18 cellular contexts compared by ENCODE assay signal in genomic region chr4:94489075-94489474, GRCh38. TPM values are rescaled to one million over a fixed set of nuclear protein-coding genes. Genes with fewer than 3 reads are reported as not detected.
A peak's percentile ranks its signal among the peaks of the same experiment; 100 is the strongest.
DNase-seq lines count a peak whose midpoint lies in the region; ATAC-seq and TF ChIP-seq lines count a peak whose summit lies in the region.
"Had no signal": no experiment of that assay in that cellular context is flagged by ENCODE, and none has a peak within 500 bp of the region (broad histone marks: within the 10 kb centered on the region; RNA-seq: fewer than 3 reads in every experiment).

No MANE protein-coding gene starts in this region.

- 95 to 98% methylated on average over 3 of the region's 3 CpGs for WGBS in GM23248 (ENCODE audit: low coverage in 1 of 2, low lambda C conversion rate in 2 of 2, missing lambda C conversion rate in 2 of 2), 2 experiments
- WGBS in psoas muscle, 3 donors, result 23 to 49% (median 33%) methylated on average over 3 of the region's 3 CpGs

- H3K4me1 ChIP-seq in GM23248 (ENCODE audit: insufficient read depth) (peaks cover 40% of the 10 kb centered on the region), adipocyte (ENCODE audit: control insufficient read depth, insufficient read depth, low read length) (peaks cover 20% of the 10 kb centered on the region), foreskin keratinocyte (peaks cover 64% of the 10 kb centered on the region), psoas muscle (peaks cover 68% of the 10 kb centered on the region)

- no peaks in the 10 kb centered on the region for H3K9me2 ChIP-seq in GM23248 (ENCODE audit: insufficient read depth)

- no peaks in the 10 kb centered on the region for H4K20me1 ChIP-seq in GM23248 (ENCODE audit: insufficient read depth)

- H3K9ac ChIP-seq in GM23248 (no peak overlapping the region), adipocyte (ENCODE audit: low read length) (no peak overlapping the region)

- in situ Hi-C loops in GM23248 (cut with MboI), result no loop called here

- H3K9me3 ChIP-seq in GM23248 (ENCODE audit: low read depth), result no peaks in the 10 kb centered on the region
- H3K9me3 ChIP-seq in adipocyte (ENCODE audit: control insufficient read depth, low read length), result no peaks in the 10 kb centered on the region
- no peaks in the 10 kb centered on the region for H3K9me3 ChIP-seq in psoas muscle
- H3K9me3 ChIP-seq: lower lobe of right lung, stomach had no signal

- peaks cover 100% of the 10 kb centered on the region for H3K79me2 ChIP-seq in GM23248 (ENCODE audit: insufficient read depth)

- ATAC-seq in foreskin keratinocyte, result peak; percentile 37
- peak; percentile 40 to 56 (median 50) for ATAC-seq in psoas muscle
- ATAC-seq in GM21447 (IDR thresholded peaks at IDR 0.05; ENCODE audit: unreplicated experiment), result no peak
- ATAC-seq: K562, lower lobe of right lung had no signal

- TF ChIP-seq POLR2A in erythroblast (IDR thresholded peaks at IDR 0.05; ENCODE audit: low read length), result no peak

- H3K4me2 ChIP-seq in GM23248 (ENCODE audit: unreplicated experiment), result peak overlapping the region; percentile 3

- H3F3A ChIP-seq in GM23248 (ENCODE audit: insufficient read depth), result peaks cover 52% of the 10 kb centered on the region

- H3K36me3 ChIP-seq in GM23248 (ENCODE audit: low read depth) (no peaks in the 10 kb centered on the region), adipocyte (ENCODE audit: control insufficient read depth, insufficient read depth, low read length, severe bottlenecking) (peaks cover 2% of the 10 kb centered on the region), psoas muscle (ENCODE audit: insufficient read depth in 1 of 2, low read depth in 1 of 2) (peaks cover 0 to 4% of the 10 kb centered on the region in 2 donors)
- H3K36me3 ChIP-seq: lower lobe of right lung, stomach had no signal

- H3K27me3 ChIP-seq in GM23248 (replicated peaks; ENCODE audit: insufficient read depth) (no peaks in the 10 kb centered on the region), adipocyte (replicated peaks; ENCODE audit: control insufficient read depth, insufficient read depth, low read length) (no peaks in the 10 kb centered on the region), foreskin keratinocyte (no peaks in the 10 kb centered on the region), psoas muscle (ENCODE audit: insufficient read depth in 3 of 3, low read length in 2 of 3) (no peaks in the 10 kb centered on the region)
- H3K27me3 ChIP-seq: dorsolateral prefrontal cortex, stomach had no signal

- TF ChIP-seq CTCF in foreskin keratinocyte (conservative IDR thresholded peaks at IDR 0.05) (no peak), psoas muscle (IDR thresholded peaks at IDR 0.05) (no peak)

- DNase-seq in GM23248 (no peak), adipocyte (ENCODE audit: low read depth) (peak; percentile 36), foreskin keratinocyte (no peak), psoas muscle (no peak), erythroblast (lab: John Stamatoyannopoulos, UW) (no peak), GM19240 (ENCODE audit: insufficient read length, low spot score) (no peak), NCI-H524 treated with DMSO at 0.1 percent for 48 hours (lab: John Stamatoyannopoulos, UW) (no peak)
- DNase-seq: activated CD4-positive, alpha-beta T cell treated with anti-CD3 and anti-CD28 coated beads, Interleukin-2, amount 10 ng/mL, durations not matched to agents 24 days and 14 days; activated naive CD8-positive, alpha-beta T cell treated with anti-CD3 and anti-CD28 coated beads, Interleukin-2, amount 10 ng/mL, durations not matched to agents 7 days and 5 days; dorsolateral prefrontal cortex; lower lobe of right lung; NCI-H187; NK-92 treated with Interleukin-12 subunit alpha and Interleukin-12 subunit beta, amount 100 ng/mL, for 24 hours; occipital lobe; stimulated activated CD4-positive, alpha-beta T cell treated with anti-CD3 and anti-CD28 coated beads, Interleukin-2, amount 100 ng/mL, for 24 hours; stomach had no signal

- no peak overlapping the region for H3K4me3 ChIP-seq in GM23248
- no peak overlapping the region for H3K4me3 ChIP-seq in adipocyte (ENCODE audit: low read length)
- H3K4me3 ChIP-seq in psoas muscle, result peak overlapping the region; percentile 2
- H3K4me3 ChIP-seq: dorsolateral prefrontal cortex, K562, lower lobe of right lung, stomach had no signal

- intact Hi-C loops in psoas muscle (cut with DNase I), result no loop called here

- H3K27ac ChIP-seq in GM23248 (peak overlapping the region; percentile 25), foreskin keratinocyte (no peak overlapping the region), psoas muscle (peak overlapping the region; percentile 84)
- H3K27ac ChIP-seq: dorsolateral prefrontal cortex, lower lobe of right lung, stomach had no signal

- H2AFZ ChIP-seq in GM23248, result no peak overlapping the region

RNA-seq across cellular contexts. Expression of gene PDLIM5, which starts 37.3 kb away (rescaled TPM):
- total RNA-seq in GM23248 (2014; rRNA removed; shearing (Covaris generic)), result 115 and 185 TPM in 2 replicates
- polyA plus RNA-seq in GM23248 (2016; fragmentation: Nextera tagmentation; extraction: Ambion mirVana) (147 and 149 TPM in 2 replicates), foreskin keratinocyte (24.2 and 26.2 TPM in 2 replicates), psoas muscle (100 to 1,000 TPM; 215 to 533 (median 426) TPM)
- total RNA-seq in foreskin keratinocyte (119 and 137 TPM in 2 replicates), psoas muscle (100 to 1,000 TPM; 459 to 840 (median 509) TPM)
